In genomic region chr20:8132015-8132631, GRCh38 we compare ENCODE assay signal across 1 cellular context.
TF ChIP-seq lines count a peak whose summit lies in the region.

TSS of gene PLCB1 (plus strand) at chr20:8132266. CDS start at chr20:8132652, 386 bp downstream.

TF ChIP-seq in HepG2, 621 proteins besides CTCF, POLR2A, EP300 and RAD21 (continued from another document and continues in another):
- TF ChIP-seq CEBPZ (IDR thresholded peaks at IDR 0.05; ENCODE audit: low read length) (no peak), CBX2 (IDR thresholded peaks at IDR 0.05; ENCODE audit: low read depth, low read length) (no peak), CBX2 (CRISPR knock-in tag; IDR thresholded peaks at IDR 0.05; ENCODE audit: low read depth) (no peak), UBTF (CRISPR knock-in tag; IDR thresholded peaks at IDR 0.05) (peak; percentile 86), ZBTB44 (CRISPR knock-in tag; IDR thresholded peaks at IDR 0.05) (0 out of 2 replicates have a peak, but pooled peaks have one; percentile 62), E2F2 (CRISPR knock-in tag; IDR thresholded peaks at IDR 0.05; ENCODE audit: borderline replicate concordance) (no peak), BRD4 (CRISPR knock-in tag; IDR thresholded peaks at IDR 0.05) (no peak; the same call in 1 of the 2 replicates), HNRNPUL1 (IDR thresholded peaks at IDR 0.05; ENCODE audit: low read depth, low read length) (no peak), ZNF546 (CRISPR knock-in tag; conservative IDR thresholded peaks at IDR 0.05) (no peak), POLR2G (IDR thresholded peaks at IDR 0.05; ENCODE audit: low read depth, low read length) (peak; percentile 65), ZBTB33 (CRISPR knock-in tag; IDR thresholded peaks at IDR 0.05) (peak; percentile 48; the same call in 1 of the 2 replicates), ZFP90 (CRISPR knock-in tag; IDR thresholded peaks at IDR 0.05; ENCODE audit: borderline replicate concordance) (no peak), KDM5B (CRISPR knock-in tag; IDR thresholded peaks at IDR 0.05; ENCODE audit: borderline replicate concordance) (peak; percentile 49; the same call in 1 of the 2 replicates), MYC (CRISPR knock-in tag; IDR thresholded peaks at IDR 0.05; ENCODE audit: borderline replicate concordance) (peak; percentile 74), NFE2 (CRISPR knock-in tag; IDR thresholded peaks at IDR 0.05) (no peak), ZNF703 (CRISPR knock-in tag; IDR thresholded peaks at IDR 0.05; ENCODE audit: borderline replicate concordance) (no peak), NKX3-1 (CRISPR knock-in tag; IDR thresholded peaks at IDR 0.05) (no peak), CBX1 (IDR thresholded peaks at IDR 0.05; ENCODE audit: low read depth) (peak; percentile 91), ZNF224 (CRISPR knock-in tag; IDR thresholded peaks at IDR 0.05) (no peak), ZBTB20 (CRISPR knock-in tag; IDR thresholded peaks at IDR 0.05; ENCODE audit: borderline replicate concordance, low read depth) (peak; percentile 81; the same call in 1 of the 2 replicates), ZNF850 (CRISPR knock-in tag; conservative IDR thresholded peaks at IDR 0.05) (no peak), ZNF670 (CRISPR knock-in tag; IDR thresholded peaks at IDR 0.05; ENCODE audit: borderline replicate concordance) (no peak; the same call in 1 of the 2 replicates), FOSL2 (CRISPR knock-in tag; IDR thresholded peaks at IDR 0.05) (peak; percentile 75), JUN (CRISPR knock-in tag; IDR thresholded peaks at IDR 0.05) (no peak), NR3C1 (CRISPR knock-in tag; IDR thresholded peaks at IDR 0.05) (no peak), ZNF720 (CRISPR knock-in tag; IDR thresholded peaks at IDR 0.05) (no peak), JARID2 (CRISPR knock-in tag; IDR thresholded peaks at IDR 0.05; ENCODE audit: insufficient replicate concordance) (peak; percentile 94), ZNF678 (CRISPR knock-in tag; IDR thresholded peaks at IDR 0.05) (no peak), ASH2L (IDR thresholded peaks at IDR 0.05; ENCODE audit: insufficient read length, low read depth, low read length) (peak; percentile 85), REL (CRISPR knock-in tag; conservative IDR thresholded peaks at IDR 0.05) (0 out of 2 replicates have a peak, but pooled peaks have one; percentile 52), THAP7 (CRISPR knock-in tag; IDR thresholded peaks at IDR 0.05) (no peak), ZNF713 (CRISPR knock-in tag; IDR thresholded peaks at IDR 0.05) (no peak), NCOA2 (CRISPR knock-in tag; IDR thresholded peaks at IDR 0.05) (peak; percentile 52; the same call in 1 of the 2 replicates), ZMYM3 (CRISPR knock-in tag; IDR thresholded peaks at IDR 0.05) (peak; percentile 84), ARID5B (CRISPR knock-in tag; IDR thresholded peaks at IDR 0.05) (peak; percentile 83), SMYD3 (CRISPR knock-in tag; IDR thresholded peaks at IDR 0.05) (no peak), DDIT3 (CRISPR knock-in tag; IDR thresholded peaks at IDR 0.05) (no peak), HDAC2 (CRISPR knock-in tag; IDR thresholded peaks at IDR 0.05) (peak; percentile 75; the same call in 1 of the 2 replicates), ATRX (CRISPR knock-in tag; IDR thresholded peaks at IDR 0.05; ENCODE audit: borderline replicate concordance) (no peak)
